20 cellular contexts compared by ENCODE assay signal in genomic region chr1:29920784-29921183, GRCh38.
"Had no signal": no experiment of that assay in that cellular context is flagged by ENCODE, and none has a peak within 500 bp of the region (broad histone marks: within the 10 kb centered on the region; RNA-seq: fewer than 3 reads in every experiment).

No MANE protein-coding gene starts in this region.

- H3K27me3 ChIP-seq: SJCRH30 had no signal

- H3K9me3 ChIP-seq: SJCRH30 had no signal

- DNase-seq: KBM-7; MV-4-11; NCI-H1048; NCI-H1105; NCI-H1417 treated with DMSO at 0.1 percent for 48 hours; NCI-H146; NCI-H1694 treated with DMSO at 0.1 percent for 48 hours; NCI-H1930; NCI-H2081; NCI-H2107; NCI-H2227 treated with DMSO at 0.1 percent for 48 hours; NCI-H524; NCI-H526 treated with DMSO at 0.1 percent for 48 hours; NCI-H748 treated with DMSO at 0.1 percent for 48 hours; NK-92 treated with Interleukin-12 subunit alpha and Interleukin-12 subunit beta, amount 100 ng/mL, for 24 hours; PC-3; SHP77 treated with DMSO at 0.1 percent for 48 hours; SJCRH30 had no signal

- H3K4me1 ChIP-seq: SJCRH30 had no signal

- H3K4me3 ChIP-seq: SJCRH30 had no signal

- H3K36me3 ChIP-seq: SJCRH30 had no signal

- ATAC-seq: Panc1, PC-3 had no signal

- H3K27ac ChIP-seq: RWPE1, SJCRH30 had no signal
